ENCODE assay signal across 11 cellular contexts in genomic region chr20:48718914-48719578, GRCh38.
DNase-seq lines count a peak whose midpoint lies in the region; ATAC-seq and TF ChIP-seq lines count a peak whose summit lies in the region.
"Had no signal": no experiment of that assay in that cellular context is flagged by ENCODE, and none has a peak within 500 bp of the region (broad histone marks: within the 10 kb centered on the region; RNA-seq: fewer than 3 reads in every experiment).

No MANE protein-coding gene starts in this region.

- H3K36me3 Mint-ChIP-seq in activated CD8-positive, alpha-beta T cell treated with anti-CD3 and anti-CD28 coated beads for 36 hours (ENCODE audit: low read depth): peaks cover 76% of the 10 kb centered on the region
- H3K36me3 Mint-ChIP-seq in stimulated activated naive B cell treated with anti-CD40 and anti-IgM and Interleukin-4, amounts not matched to agents 10 μg/mL and 1 μg/mL and 100 μg/mL, for 72 hours: peaks cover 28 to 54% of the 10 kb centered on the region in 2 donors
- H3K36me3 Mint-ChIP-seq in progenitor cell of endocrine pancreas (ENCODE audit: insufficient read depth): no peaks in the 10 kb centered on the region

- H3K27ac Mint-ChIP-seq in activated CD8-positive, alpha-beta T cell treated with anti-CD3 and anti-CD28 coated beads for 36 hours: peak overlapping the region; percentile 91
- peak overlapping the region; percentile 63 for H3K27ac Mint-ChIP-seq in stimulated activated naive B cell treated with anti-CD40 and anti-IgM and Interleukin-4, amounts not matched to agents 10 μg/mL and 1 μg/mL and 100 μg/mL, for 72 hours
- no peak overlapping the region for H3K27ac Mint-ChIP-seq in progenitor cell of endocrine pancreas
- H3K27ac Mint-ChIP-seq: nephron had no signal

- peaks cover 92% of the 10 kb centered on the region for H3K4me1 Mint-ChIP-seq in activated CD8-positive, alpha-beta T cell treated with anti-CD3 and anti-CD28 coated beads for 36 hours (ENCODE audit: low read depth)
- H3K4me1 Mint-ChIP-seq in stimulated activated naive B cell treated with anti-CD40 and anti-IgM and Interleukin-4, amounts not matched to agents 10 μg/mL and 1 μg/mL and 100 μg/mL, for 72 hours: peaks cover 76 to 95% of the 10 kb centered on the region in 2 donors
- H3K4me1 Mint-ChIP-seq in progenitor cell of endocrine pancreas (ENCODE audit: low read depth): peaks cover 5% of the 10 kb centered on the region

- no peaks in the 10 kb centered on the region for H3K27me3 Mint-ChIP-seq in activated CD8-positive, alpha-beta T cell treated with anti-CD3 and anti-CD28 coated beads for 36 hours
- no peaks in the 10 kb centered on the region for H3K27me3 Mint-ChIP-seq in stimulated activated naive B cell treated with anti-CD40 and anti-IgM and Interleukin-4, amounts not matched to agents 10 μg/mL and 1 μg/mL and 100 μg/mL, for 72 hours
- no peaks in the 10 kb centered on the region for H3K27me3 Mint-ChIP-seq in progenitor cell of endocrine pancreas

- TF ChIP-seq CTCF in activated CD8-positive, alpha-beta T cell treated with anti-CD3 and anti-CD28 coated beads for 36 hours (IDR thresholded peaks at IDR 0.05): no peak
- TF ChIP-seq CTCF in dorsolateral prefrontal cortex (IDR thresholded peaks at IDR 0.05 in 54 of 56, conservative IDR thresholded peaks at IDR 0.05 in 2 of 56; ENCODE audit: low read depth in 1 of 56, partially characterized antibody in 56 of 56) (no peak), progenitor cell of endocrine pancreas (IDR thresholded peaks at IDR 0.05; ENCODE audit: unreplicated experiment) (no peak)

- intact Hi-C loops in activated CD8-positive, alpha-beta T cell treated with anti-CD3 and anti-CD28 coated beads for 36 hours (cut with micrococcal nuclease): loop anchor here (5.0 kb wide), 1 partner anchor 48 kb away; no protein-coding TSS in a partner anchor
- intact Hi-C loops in dorsolateral prefrontal cortex (cut with DNase I): no loop called here

- peak; percentile 4 to 46 for DNase-seq in NCI-H526 (lab: John Stamatoyannopoulos, UW)
- DNase-seq in NCI-H526 treated with DMSO at 0.1 percent for 48 hours (lab: John Stamatoyannopoulos, UW): no peak
- DNase-seq in activated CD8-positive, alpha-beta T cell treated with anti-CD3 and anti-CD28 coated beads for 36 hours: peak; percentile 83
- peak in 1 of 10 donors; percentile 15 for DNase-seq in dorsolateral prefrontal cortex
- no peak for DNase-seq in stimulated activated naive B cell treated with anti-CD40 and anti-IgM and Interleukin-4, amounts not matched to agents 10 μg/mL and 1 μg/mL and 100 μg/mL, for 72 hours
- no peak for DNase-seq in NOMO-1 (lab: John Stamatoyannopoulos, UW; ENCODE audit: unreplicated experiment in 2 of 2)
- no peak for DNase-seq in progenitor cell of endocrine pancreas (ENCODE audit: low spot score, unreplicated experiment)
- DNase-seq in ureter (ENCODE audit: low spot score): no peak

- ATAC-seq in activated CD8-positive, alpha-beta T cell treated with anti-CD3 and anti-CD28 coated beads for 36 hours: peak; percentile 61
- ATAC-seq in stimulated activated naive B cell treated with anti-CD40 and anti-IgM and Interleukin-4, amounts not matched to agents 10 μg/mL and 1 μg/mL and 100 μg/mL, for 72 hours (replicated peaks): no peak

- CTCF ChIA-PET in activated CD8-positive, alpha-beta T cell treated with anti-CD3 and anti-CD28 coated beads for 36 hours (lab: Charles Lee): interaction anchor here (0.6 kb wide), 1 partner anchor 19 kb away, joined by 3 read pairs; no protein-coding TSS in a partner anchor

- H3K9me3 Mint-ChIP-seq in activated CD8-positive, alpha-beta T cell treated with anti-CD3 and anti-CD28 coated beads for 36 hours: no peaks in the 10 kb centered on the region
- peaks cover 4 to 11% of the 10 kb centered on the region in 2 donors for H3K9me3 Mint-ChIP-seq in stimulated activated naive B cell treated with anti-CD40 and anti-IgM and Interleukin-4, amounts not matched to agents 10 μg/mL and 1 μg/mL and 100 μg/mL, for 72 hours
- H3K9me3 Mint-ChIP-seq in progenitor cell of endocrine pancreas (ENCODE audit: low read depth): no peaks in the 10 kb centered on the region
- H3K9me3 Mint-ChIP-seq: nephron had no signal

- POLR2A ChIA-PET in activated CD8-positive, alpha-beta T cell treated with anti-CD3 and anti-CD28 coated beads for 36 hours (lab: Charles Lee): interaction anchor here (0.7 to 10.0 kb wide), 11 partner anchors 9 to 110 kb away, joined by 3 to 81 read pairs (median 3); no protein-coding TSS in a partner anchor

- peak overlapping the region in 53 of 59 donors; percentile 2 to 100 (median 98) for H3K27ac ChIP-seq in dorsolateral prefrontal cortex
- H3K27ac ChIP-seq: 22Rv1, hepatocyte had no signal

- H3K4me3 ChIP-seq in dorsolateral prefrontal cortex: no peak overlapping the region
- H3K4me3 ChIP-seq: hepatocyte had no signal

- H3K4me3 Mint-ChIP-seq in activated CD8-positive, alpha-beta T cell treated with anti-CD3 and anti-CD28 coated beads for 36 hours: peak overlapping the region; percentile 68
- H3K4me3 Mint-ChIP-seq in stimulated activated naive B cell treated with anti-CD40 and anti-IgM and Interleukin-4, amounts not matched to agents 10 μg/mL and 1 μg/mL and 100 μg/mL, for 72 hours: peak overlapping the region in 1 of 2 donors; percentile 34
- no peak overlapping the region for H3K4me3 Mint-ChIP-seq in progenitor cell of endocrine pancreas (ENCODE audit: low read depth)
- H3K4me3 Mint-ChIP-seq: nephron had no signal

- H3K27me3 ChIP-seq in dorsolateral prefrontal cortex: no peaks in the 10 kb centered on the region
- H3K27me3 ChIP-seq: hepatocyte had no signal

Comparison
In these comparisons a context has a peak if more than half of its experiments do, and no peak if none do; other contexts are left out.
1. DNase-seq: peak in NCI-H526 (2 of 2) and activated CD8-positive, alpha-beta T cell treated with anti-CD3 and anti-CD28 coated beads for 36 hours (single experiment); none in NCI-H526 treated with DMSO at 0.1 percent for 48 hours (single experiment), stimulated activated naive B cell treated with anti-CD40 and anti-IgM and Interleukin-4, amounts not matched to agents 10 μg/mL and 1 μg/mL and 100 μg/mL, for 72 hours (single experiment), NOMO-1 (0 of 2), progenitor cell of endocrine pancreas (single experiment) and ureter (single experiment).